Comparison of ENCODE assay signal across 11 cellular contexts in the genomic region with DNA sequence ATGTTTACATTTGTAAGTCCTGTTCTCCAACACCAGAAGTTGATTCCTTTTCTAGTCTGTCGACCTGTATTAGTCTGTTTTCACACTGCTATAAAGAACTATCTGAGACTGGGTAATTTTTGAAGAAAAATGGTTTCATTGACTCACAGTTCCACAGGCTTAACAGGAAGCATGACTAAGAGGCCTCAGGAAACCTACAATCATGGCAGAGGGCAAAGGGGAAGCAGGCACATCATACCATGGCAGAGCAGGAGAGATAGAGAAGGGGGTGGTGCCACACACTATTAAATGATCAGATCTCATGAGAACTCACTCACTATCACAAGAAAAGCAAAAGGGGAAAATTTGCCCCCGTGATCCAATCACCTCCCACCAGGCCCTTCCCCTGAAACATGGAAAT.
DNase-seq lines count a peak whose midpoint lies in the region; ATAC-seq and TF ChIP-seq lines count a peak whose summit lies in the region.
"Had no signal": no experiment of that assay in that cellular context is flagged by ENCODE, and none has a peak within 500 bp of the region (broad histone marks: within the 10 kb centered on the region; RNA-seq: fewer than 3 reads in every experiment).

No MANE protein-coding gene starts in this region.

- no peaks in the 10 kb centered on the region for H3K27me3 ChIP-seq in upper lobe of right lung
- H3K27me3 ChIP-seq in ascending aorta: no peaks in the 10 kb centered on the region
- H3K27me3 ChIP-seq in lower lobe of right lung (ENCODE audit: low read depth): no peaks in the 10 kb centered on the region
- H3K27me3 ChIP-seq: cardiac muscle cell had no signal

- no peak overlapping the region for H3K4me3 ChIP-seq in upper lobe of right lung
- no peak overlapping the region for H3K4me3 ChIP-seq in ascending aorta
- H3K4me3 ChIP-seq in lower lobe of right lung: no peak overlapping the region
- H3K4me3 ChIP-seq: cardiac muscle cell had no signal

- H3K4me1 ChIP-seq in upper lobe of right lung: peaks cover 13% of the 10 kb centered on the region
- H3K4me1 ChIP-seq in ascending aorta: peaks cover 0 to 5% of the 10 kb centered on the region in 2 donors
- H3K4me1 ChIP-seq in lower lobe of right lung: peaks cover 7% of the 10 kb centered on the region

- peak; percentile 47 for ATAC-seq in esophagus mucosa
- peak; percentile 62 for ATAC-seq in upper lobe of right lung
- ATAC-seq in lower lobe of right lung: no peak

- TF ChIP-seq CTCF in upper lobe of right lung (IDR thresholded peaks at IDR 0.05): no peak
- TF ChIP-seq CTCF in ascending aorta (IDR thresholded peaks at IDR 0.05): no peak
- no peak for TF ChIP-seq CTCF in lower lobe of right lung (IDR thresholded peaks at IDR 0.05)

- DNase-seq in stimulated activated CD4-positive, alpha-beta T cell treated with anti-CD3 and anti-CD28 coated beads, Interleukin-1b, Interleukin-23, amount 100 ng/mL, for 48 hours: peak; percentile 32
- no peak for DNase-seq in stimulated activated CD4-positive, alpha-beta T cell treated with anti-CD3 and anti-CD28 coated beads, Interleukin-4, amount 100 ng/mL, for 1 hour
- peak; percentile 45 for DNase-seq in RKO (ENCODE audit: low spot score)
- DNase-seq in upper lobe of right lung: no peak
- DNase-seq in ascending aorta (ENCODE audit: low spot score in 2 of 2): no peak
- no peak for DNase-seq in mesenteric fat pad (ENCODE audit: low spot score)
- DNase-seq in lower lobe of right lung: no peak
- DNase-seq: NCI-H526, occipital lobe had no signal

- H3K9me3 ChIP-seq in upper lobe of right lung (no peaks in the 10 kb centered on the region), ascending aorta (no peaks in the 10 kb centered on the region), lower lobe of right lung (no peaks in the 10 kb centered on the region)

- intact Hi-C loops in upper lobe of right lung (cut with DNase I) (no loop called here), ascending aorta (cut with DNase I) (no loop called here), lower lobe of right lung (cut with DNase I) (no loop called here)

- H3K36me3 ChIP-seq in upper lobe of right lung (no peaks in the 10 kb centered on the region), ascending aorta (no peaks in the 10 kb centered on the region), lower lobe of right lung (no peaks in the 10 kb centered on the region)
- H3K36me3 ChIP-seq: cardiac muscle cell had no signal

- H3K27ac ChIP-seq in upper lobe of right lung: no peak overlapping the region
- no peak overlapping the region for H3K27ac ChIP-seq in ascending aorta
- H3K27ac ChIP-seq in lower lobe of right lung: no peak overlapping the region
- H3K27ac ChIP-seq: cardiac muscle cell had no signal

Comparison
In these comparisons a context has a peak if more than half of its experiments do, and no peak if none do; other contexts are left out.
1. DNase-seq: peak in stimulated activated CD4-positive, alpha-beta T cell treated with anti-CD3 and anti-CD28 coated beads, Interleukin-1b, Interleukin-23, amount 100 ng/mL, for 48 hours (single experiment) and RKO (single experiment); none in stimulated activated CD4-positive, alpha-beta T cell treated with anti-CD3 and anti-CD28 coated beads, Interleukin-4, amount 100 ng/mL, for 1 hour (single experiment), upper lobe of right lung (single experiment), ascending aorta (0 of 2), mesenteric fat pad (single experiment) and lower lobe of right lung (single experiment).
2. ATAC-seq: peak in esophagus mucosa (single experiment) and upper lobe of right lung (single experiment); none in lower lobe of right lung (0 of 2).